Comparison of ENCODE assay signal across 15 cellular contexts in the genomic region with DNA sequence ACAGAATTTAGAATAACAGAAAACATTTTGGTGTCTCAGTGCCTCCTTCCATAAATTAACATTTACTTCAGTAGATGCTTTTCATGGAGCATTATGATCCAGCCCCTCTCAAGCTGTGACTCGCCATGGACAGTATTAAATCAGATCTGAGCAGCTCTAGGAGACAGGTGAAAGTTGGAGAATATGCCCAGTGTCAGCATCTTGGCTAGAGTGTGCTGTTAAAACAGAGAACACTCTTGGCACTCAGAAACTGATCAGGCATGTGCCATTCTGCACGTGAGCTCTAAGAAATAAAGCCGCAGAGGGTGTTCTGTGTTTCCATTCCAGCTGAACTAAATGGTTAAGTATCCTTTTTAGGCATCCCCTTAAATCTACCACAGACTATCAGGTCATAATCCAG.
DNase-seq lines count a peak whose midpoint lies in the region; ATAC-seq and TF ChIP-seq lines count a peak whose summit lies in the region.
"Had no signal": no experiment of that assay in that cellular context is flagged by ENCODE, and none has a peak within 500 bp of the region (broad histone marks: within the 10 kb centered on the region; RNA-seq: fewer than 3 reads in every experiment).

No MANE protein-coding gene starts in this region.

- H4K20me1 ChIP-seq in Karpas-422 (ENCODE audit: insufficient read depth, low read depth, low read length) = no peaks in the 10 kb centered on the region

- H3K4me3 ChIP-seq in Karpas-422 (ENCODE audit: low read length) = no peak overlapping the region
- H3K4me3 ChIP-seq: GM12878, heart right ventricle had no signal

- peaks cover 2% of the 10 kb centered on the region for H3K36me3 Mint-ChIP-seq in brain
- no peaks in the 10 kb centered on the region for H3K36me3 Mint-ChIP-seq in memory B cell
- H3K36me3 Mint-ChIP-seq in chondrocyte (ENCODE audit: low read depth) = no peaks in the 10 kb centered on the region

- peak overlapping the region; percentile 10 for H3K4me2 ChIP-seq in Karpas-422 (ENCODE audit: low read depth, low read length, poor library complexity, severe bottlenecking)

- H3K9me3 ChIP-seq in Karpas-422 (ENCODE audit: low read length) = no peaks in the 10 kb centered on the region
- H3K9me3 ChIP-seq: heart right ventricle had no signal

- DNase-seq in Karpas-422 (no peak), memory B cell (ENCODE audit: low spot score in 2 of 2) (no peak), chondrocyte (ENCODE audit: low spot score) (no peak), DMS53 treated with DMSO at 0.1 percent for 48 hours (lab: John Stamatoyannopoulos, UW; ENCODE audit: unreplicated experiment) (no peak)
- DNase-seq: activated CD4-positive, alpha-beta T cell treated with anti-CD3 and anti-CD28 coated beads, Interleukin-2, amount 50 U/mL, for 4 hours; activated naive CD4-positive, alpha-beta T cell treated with Interleukin-2 at 50 U/mL for 16 hours; effector CD4-positive, alpha-beta T cell; heart right ventricle; NCI-H1092; NCI-H774 had no signal

- no peak for ATAC-seq in memory B cell (ENCODE audit: low read depth)
- ATAC-seq in GM18873 (IDR thresholded peaks at IDR 0.05; ENCODE audit: low FRiP score, unreplicated experiment) = no peak
- no peak for ATAC-seq in GM21717 (IDR thresholded peaks at IDR 0.05; ENCODE audit: unreplicated experiment)

- no peaks in the 10 kb centered on the region for H3K9me3 Mint-ChIP-seq in brain
- H3K9me3 Mint-ChIP-seq in memory B cell = no peaks in the 10 kb centered on the region
- H3K9me3 Mint-ChIP-seq in chondrocyte (ENCODE audit: low read depth) = no peaks in the 10 kb centered on the region

- TF ChIP-seq CTCF in brain (conservative IDR thresholded peaks at IDR 0.05) (no peak), chondrocyte (IDR thresholded peaks at IDR 0.05) (no peak)

- H3K27me3 Mint-ChIP-seq in brain = peaks cover 3% of the 10 kb centered on the region
- no peaks in the 10 kb centered on the region for H3K27me3 Mint-ChIP-seq in memory B cell
- H3K27me3 Mint-ChIP-seq in chondrocyte (ENCODE audit: low read depth) = no peaks in the 10 kb centered on the region

- H3K4me1 Mint-ChIP-seq in brain (peaks cover 68% of the 10 kb centered on the region), memory B cell (peaks cover 32% of the 10 kb centered on the region), chondrocyte (ENCODE audit: low read depth) (peaks cover 59% of the 10 kb centered on the region)

- no peak overlapping the region for H3K9ac ChIP-seq in Karpas-422 (ENCODE audit: low read length)

- peaks cover 23% of the 10 kb centered on the region for H3K4me1 ChIP-seq in Karpas-422 (ENCODE audit: low read length)

- no peaks in the 10 kb centered on the region for H3K27me3 ChIP-seq in Karpas-422 (ENCODE audit: low read length)
- H3K27me3 ChIP-seq: heart right ventricle had no signal

- peaks cover 91% of the 10 kb centered on the region for H3K79me2 ChIP-seq in Karpas-422 (ENCODE audit: low read length)

- H3K4me3 Mint-ChIP-seq in brain (peak overlapping the region in 4 of 5 experiments; percentile 10 to 42 (median 40)), memory B cell (no peak overlapping the region), chondrocyte (ENCODE audit: unreplicated experiment) (no peak overlapping the region)

- peak overlapping the region; percentile 8 for H3K27ac ChIP-seq in Karpas-422 (ENCODE audit: low read length)
- peak overlapping the region; percentile 36 for H3K27ac ChIP-seq in temporal lobe (ENCODE audit: low read depth, low read length)

- H3K27ac Mint-ChIP-seq in brain = peak overlapping the region; percentile 39 to 96 (median 81)
- H3K27ac Mint-ChIP-seq in memory B cell = peak overlapping the region; percentile 68
- H3K27ac Mint-ChIP-seq in chondrocyte (ENCODE audit: unreplicated experiment) = no peak overlapping the region

- H3K9me2 ChIP-seq in Karpas-422 (replicated peaks; ENCODE audit: insufficient read depth, low read length) = no peaks in the 10 kb centered on the region

- H2AFZ ChIP-seq in Karpas-422 (ENCODE audit: low read length) = no peak overlapping the region

- H3K36me3 ChIP-seq in Karpas-422 (ENCODE audit: insufficient read depth, low read length) = no peaks in the 10 kb centered on the region
- H3K36me3 ChIP-seq: heart right ventricle had no signal

Comparison
In these comparisons a context has a peak if more than half of its experiments do, and no peak if none do; other contexts are left out.
1. H3K4me3 Mint-ChIP-seq: peak in brain (4 of 5); none in memory B cell (single experiment) and chondrocyte (single experiment).